Comparison of ENCODE assay signal across 17 cellular contexts in genomic region chr1:232340448-232340847, GRCh38.
"Had no signal": no experiment of that assay in that cellular context is flagged by ENCODE, and none has a peak within 500 bp of the region (broad histone marks: within the 10 kb centered on the region; RNA-seq: fewer than 3 reads in every experiment).

No MANE protein-coding gene starts in this region.

- H3K36me3 ChIP-seq: gastrocnemius medialis, left ventricle myocardium inferior, neural progenitor cell, tibial nerve, uterus had no signal

- ATAC-seq: gastrocnemius medialis; naive thymus-derived CD4-positive, alpha-beta T cell; right cardiac atrium; stimulated activated naive CD8-positive, alpha-beta T cell treated with anti-CD3 and anti-CD28 coated beads, Interleukin-15, Interleukin-2, amounts not matched to agents 100 U/mL and 50 U/mL, for 24 hours had no signal

- H3K27ac ChIP-seq: dorsolateral prefrontal cortex, epithelial cell of prostate, gastrocnemius medialis, left ventricle myocardium inferior, neural progenitor cell, skin epidermis, tibial nerve, uterus, VCaP had no signal

- H3K9ac ChIP-seq: neural progenitor cell had no signal

- H3K4me1 ChIP-seq: gastrocnemius medialis, left ventricle myocardium inferior, neural progenitor cell, tibial nerve, uterus had no signal

- DNase-seq: activated CD4-positive, alpha-beta T cell treated with anti-CD3 and anti-CD28 coated beads for 1 hour; activated CD4-positive, alpha-beta T cell treated with anti-CD3 and anti-CD28 coated beads, Interleukin-2, amount 50 U/mL, for 4 hours; activated gamma-delta T cell treated with Interleukin-2 at 50 U/mL for 16 hours; central memory CD4-positive, alpha-beta T cell; dorsolateral prefrontal cortex; gastrocnemius medialis; head of caudate nucleus; left ventricle myocardium inferior; naive thymus-derived CD4-positive, alpha-beta T cell; right cardiac atrium; stimulated activated naive CD8-positive, alpha-beta T cell treated with anti-CD3 and anti-CD28 coated beads, Interleukin-15, Interleukin-2, amounts not matched to agents 100 U/mL and 50 U/mL, for 24 hours; uterus had no signal

- H3K27me3 ChIP-seq: gastrocnemius medialis, neural progenitor cell, tibial nerve, uterus had no signal

- H2AFZ ChIP-seq: neural progenitor cell had no signal

- H3K9me3 ChIP-seq: gastrocnemius medialis, left ventricle myocardium inferior, uterus had no signal

- H3K4me3 ChIP-seq: dorsolateral prefrontal cortex, gastrocnemius medialis, left ventricle myocardium inferior, neural progenitor cell, skin epidermis, tibial nerve, uterus had no signal

- H3K4me2 ChIP-seq: neural progenitor cell had no signal
